ENCODE assay signal across 12 cellular contexts in the genomic region with DNA sequence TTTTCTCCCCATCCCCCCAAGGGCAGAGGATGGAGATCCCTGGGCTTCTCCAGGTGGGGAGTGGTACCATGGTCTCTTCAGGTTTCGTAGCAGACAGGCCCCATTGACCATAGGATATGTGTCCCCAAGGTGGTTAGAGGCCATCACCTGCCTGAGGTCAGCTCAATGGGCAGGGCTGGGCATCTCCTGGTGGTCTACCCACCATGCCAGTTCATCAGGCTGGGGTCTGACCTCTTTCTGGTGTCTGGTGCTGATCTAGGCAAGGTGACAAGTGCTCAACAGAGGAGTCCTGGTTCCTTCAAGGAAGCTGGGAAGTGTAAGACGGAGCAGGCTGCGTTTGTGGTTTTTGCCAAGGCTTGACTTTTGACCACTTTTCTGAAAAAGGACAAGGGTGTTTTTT.
DNase-seq lines count a peak whose midpoint lies in the region; ATAC-seq and TF ChIP-seq lines count a peak whose summit lies in the region.
"Had no signal": no experiment of that assay in that cellular context is flagged by ENCODE, and none has a peak within 500 bp of the region (broad histone marks: within the 10 kb centered on the region; RNA-seq: fewer than 3 reads in every experiment).

No MANE protein-coding gene starts in this region.

- peaks cover 2% of the 10 kb centered on the region for H4K20me1 ChIP-seq in smooth muscle cell (ENCODE audit: low read depth)

- H3K27ac Mint-ChIP-seq in Caco-2 (ENCODE audit: unreplicated experiment): peak overlapping the region; percentile 91

- H3K36me3 ChIP-seq in Caco-2 (ENCODE audit: control insufficient read depth, insufficient read depth, low read length) (no peaks in the 10 kb centered on the region), RWPE2 (ENCODE audit: low read depth) (0 out of 2 replicates have a peak, but pooled peaks cover 5% of the 10 kb centered on the region), esophagus squamous epithelium (no peaks in the 10 kb centered on the region), smooth muscle cell (ENCODE audit: low read depth) (no peaks in the 10 kb centered on the region)
- H3K36me3 ChIP-seq: colonic mucosa had no signal

- no peaks in the 10 kb centered on the region for H3K9me3 ChIP-seq in Caco-2
- no peaks in the 10 kb centered on the region for H3K9me3 ChIP-seq in RWPE2 (ENCODE audit: severe bottlenecking)
- no peaks in the 10 kb centered on the region for H3K9me3 ChIP-seq in esophagus squamous epithelium
- H3K9me3 ChIP-seq in smooth muscle cell (replicated peaks; ENCODE audit: low read depth): no peaks in the 10 kb centered on the region
- H3K9me3 ChIP-seq: colonic mucosa had no signal

- H3K27me3 ChIP-seq in Caco-2 (replicated peaks; ENCODE audit: control insufficient read depth, insufficient read depth, low read length) (no peaks in the 10 kb centered on the region), RWPE2 (ENCODE audit: insufficient read depth, poor library complexity, severe bottlenecking) (no peaks in the 10 kb centered on the region), esophagus squamous epithelium (no peaks in the 10 kb centered on the region), smooth muscle cell (ENCODE audit: low read depth) (no peaks in the 10 kb centered on the region)
- H3K27me3 ChIP-seq: colonic mucosa had no signal

- CTCF ChIA-PET in Caco-2 (lab: Charles Lee): no interaction called here

- peak overlapping the region; percentile 55 for H3K27ac ChIP-seq in RWPE2 (ENCODE audit: poor library complexity, severe bottlenecking)
- peak overlapping the region in 3 of 4 donors; percentile 14 to 90 (median 87) for H3K27ac ChIP-seq in esophagus squamous epithelium
- H3K27ac ChIP-seq in smooth muscle cell (ENCODE audit: low read depth): peak overlapping the region; percentile 91

- peak overlapping the region; percentile 83 for H3K4me2 ChIP-seq in smooth muscle cell

- peaks cover 76% of the 10 kb centered on the region for H3K4me1 ChIP-seq in Caco-2
- peaks cover 68% of the 10 kb centered on the region for H3K4me1 ChIP-seq in RWPE2 (ENCODE audit: insufficient read depth, poor library complexity, severe bottlenecking)
- peaks cover 43 to 100% (median 75%) of the 10 kb centered on the region in 3 donors for H3K4me1 ChIP-seq in esophagus squamous epithelium
- H3K4me1 ChIP-seq in smooth muscle cell (ENCODE audit: low read depth): peaks cover 51% of the 10 kb centered on the region

- H2AFZ ChIP-seq in smooth muscle cell (ENCODE audit: low read depth): no peak overlapping the region

- DNase-seq in Caco-2 (no peak), RWPE2 (ENCODE audit: low spot score) (no peak), esophagus squamous epithelium (lab: John Stamatoyannopoulos, UW) (no peak), smooth muscle cell (lab: John Stamatoyannopoulos, UW; ENCODE audit: unreplicated experiment) (no peak)
- DNase-seq: activated effector memory CD4-positive, alpha-beta T cell treated with anti-CD3 and anti-CD28 coated beads, Interleukin-2, amount 50 U/mL, for 16 hours; colonic mucosa; NCI-H2081 had no signal

- peaks cover 9% of the 10 kb centered on the region for H3F3A ChIP-seq in smooth muscle cell (ENCODE audit: low read depth)

- no peaks in the 10 kb centered on the region for H3K27me3 Mint-ChIP-seq in Caco-2 (ENCODE audit: insufficient read depth, unreplicated experiment)
- H3K27me3 Mint-ChIP-seq: type B pancreatic cell had no signal

- no peak overlapping the region for H3K4me3 ChIP-seq in Caco-2 (ENCODE audit: low read depth, low read length)
- no peak overlapping the region for H3K4me3 ChIP-seq in RWPE2 (ENCODE audit: severe bottlenecking)
- no peak overlapping the region for H3K4me3 ChIP-seq in esophagus squamous epithelium
- H3K4me3 ChIP-seq in smooth muscle cell: no peak overlapping the region
- H3K4me3 ChIP-seq: colonic mucosa had no signal

- H3K4me3 Mint-ChIP-seq in Caco-2 (ENCODE audit: unreplicated experiment): no peak overlapping the region

- TF ChIP-seq CTCF in Caco-2 (IDR thresholded peaks at IDR 0.05; ENCODE audit: insufficient read depth in 1 of 2, low read depth in 1 of 2, low read length in 1 of 2, severe bottlenecking in 1 of 2, unreplicated experiment in 1 of 2) (no peak), RWPE2 (IDR thresholded peaks at IDR 0.05; ENCODE audit: poor library complexity, severe bottlenecking) (no peak), esophagus squamous epithelium (IDR thresholded peaks at IDR 0.05) (no peak), smooth muscle cell (IDR thresholded peaks at IDR 0.05; ENCODE audit: borderline replicate concordance, insufficient read depth, poor library complexity, severe bottlenecking) (no peak)

- no peak for ATAC-seq in RWPE2 (ENCODE audit: low read depth)
- no peak for ATAC-seq in HG03342 (IDR thresholded peaks at IDR 0.05; ENCODE audit: unreplicated experiment)
- ATAC-seq in GM19397 (IDR thresholded peaks at IDR 0.05; ENCODE audit: unreplicated experiment): no peak
- ATAC-seq in GM19328 (IDR thresholded peaks at IDR 0.05; ENCODE audit: unreplicated experiment): no peak
- ATAC-seq: left lobe of liver had no signal

- H3K36me3 Mint-ChIP-seq in Caco-2 (ENCODE audit: insufficient read depth, unreplicated experiment): peaks cover 37% of the 10 kb centered on the region

- no peaks in the 10 kb centered on the region for H3K9me3 Mint-ChIP-seq in Caco-2 (ENCODE audit: unreplicated experiment)
- H3K9me3 Mint-ChIP-seq: type B pancreatic cell had no signal

- peaks cover 99% of the 10 kb centered on the region for H3K79me2 ChIP-seq in smooth muscle cell (ENCODE audit: low read depth)

- peaks cover 79% of the 10 kb centered on the region for H3K4me1 Mint-ChIP-seq in Caco-2 (ENCODE audit: low read depth, unreplicated experiment)

- no TSS peak for BruUV-seq in Caco-2 (replicated peaks; lab: Mats Ljungman, UMichigan)

- POLR2A ChIA-PET in Caco-2 (lab: Charles Lee): no interaction called here

- no peak overlapping the region for H3K9ac ChIP-seq in smooth muscle cell (ENCODE audit: low read depth)

- 71 to 93% methylated on average over 2 to 3 of the region's 3 CpGs for WGBS in esophagus squamous epithelium, 2 donors
- WGBS in smooth muscle cell (ENCODE audit: low lambda C conversion rate): 90% methylated on average over 3 of the region's 3 CpGs

- no peak for TF ChIP-seq POLR2A in esophagus squamous epithelium (IDR thresholded peaks at IDR 0.05)

- intact Hi-C loops in Caco-2 (cut with micrococcal nuclease; ENCODE audit: unreplicated experiment): no loop called here
- intact Hi-C loops in esophagus squamous epithelium (cut with DNase I): no loop called here
